2 cellular contexts compared by ENCODE assay signal in the genomic region with DNA sequence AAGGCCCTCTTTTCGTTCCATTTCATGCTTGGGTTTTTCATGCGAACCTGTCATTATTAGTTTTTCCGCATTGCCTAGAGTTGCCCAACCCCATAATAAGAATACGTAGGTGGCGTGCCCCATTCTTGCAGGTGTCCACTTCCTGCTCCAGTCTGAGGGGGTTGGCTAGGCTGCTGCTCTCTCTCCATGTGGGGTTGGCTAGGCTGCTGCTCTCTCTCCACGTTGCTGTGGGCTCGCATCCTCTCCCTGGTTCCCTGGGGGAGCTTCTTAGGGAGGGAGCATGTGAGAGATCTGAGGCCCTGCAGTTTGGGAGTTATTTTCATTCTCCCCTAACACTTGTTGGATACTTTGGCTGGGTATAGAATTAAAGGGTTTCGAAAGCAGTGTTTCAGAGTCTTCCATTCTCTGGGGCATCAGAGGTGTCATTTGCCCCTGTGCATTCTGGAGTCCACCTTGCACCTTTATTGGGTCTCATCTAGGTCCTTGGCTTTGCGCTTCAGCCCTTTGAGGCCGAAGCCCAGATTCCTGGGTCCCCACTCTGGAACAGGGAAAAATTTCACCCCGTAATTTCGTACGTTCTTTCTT.
TF ChIP-seq lines count a peak whose summit lies in the region.

No MANE protein-coding gene starts in this region.

TF ChIP-seq in SK-N-SH, 30 proteins besides CTCF, POLR2A, EP300 and RAD21:
- no peak for TF ChIP-seq NFIC (IDR thresholded peaks at IDR 0.05; ENCODE audit: borderline replicate concordance)
- TF ChIP-seq ELF1 (IDR thresholded peaks at IDR 0.05): no peak
- TF ChIP-seq CHD2 (IDR thresholded peaks at IDR 0.05; ENCODE audit: low read length, partially characterized antibody): no peak
- no peak for TF ChIP-seq MXI1 (IDR thresholded peaks at IDR 0.05; ENCODE audit: low read depth, low read length)
- TF ChIP-seq, protein P1, sequence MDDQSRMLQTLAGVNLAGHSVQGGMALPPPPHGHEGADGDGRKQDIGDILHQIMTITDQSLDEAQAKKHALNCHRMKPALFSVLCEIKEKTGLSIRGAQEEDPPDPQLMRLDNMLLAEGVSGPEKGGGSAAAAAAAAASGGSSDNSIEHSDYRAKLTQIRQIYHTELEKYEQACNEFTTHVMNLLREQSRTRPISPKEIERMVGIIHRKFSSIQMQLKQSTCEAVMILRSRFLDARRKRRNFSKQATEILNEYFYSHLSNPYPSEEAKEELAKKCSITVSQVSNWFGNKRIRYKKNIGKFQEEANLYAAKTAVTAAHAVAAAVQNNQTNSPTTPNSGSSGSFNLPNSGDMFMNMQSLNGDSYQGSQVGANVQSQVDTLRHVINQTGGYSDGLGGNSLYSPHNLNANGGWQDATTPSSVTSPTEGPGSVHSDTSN (IDR thresholded peaks at IDR 0.05): no peak
- TF ChIP-seq POLR2AphosphoS5 (IDR thresholded peaks at IDR 0.05; ENCODE audit: low read depth, low read length): no peak
- no peak for TF ChIP-seq REST (IDR thresholded peaks at IDR 0.05; ENCODE audit: low read depth, low read length)
- no peak for TF ChIP-seq RFX5 (IDR thresholded peaks at IDR 0.05; ENCODE audit: low read length)
- no peak for TF ChIP-seq GABPA (IDR thresholded peaks at IDR 0.05; ENCODE audit: low read depth)
- TF ChIP-seq GATA2 (CRISPR knock-in tag; IDR thresholded peaks at IDR 0.05): no peak
- TF ChIP-seq TAF1 (IDR thresholded peaks at IDR 0.05; ENCODE audit: borderline replicate concordance, low read depth, low read length): no peak
- TF ChIP-seq FOXJ3 (CRISPR knock-in tag; IDR thresholded peaks at IDR 0.05): no peak
- TF ChIP-seq, protein P2, sequence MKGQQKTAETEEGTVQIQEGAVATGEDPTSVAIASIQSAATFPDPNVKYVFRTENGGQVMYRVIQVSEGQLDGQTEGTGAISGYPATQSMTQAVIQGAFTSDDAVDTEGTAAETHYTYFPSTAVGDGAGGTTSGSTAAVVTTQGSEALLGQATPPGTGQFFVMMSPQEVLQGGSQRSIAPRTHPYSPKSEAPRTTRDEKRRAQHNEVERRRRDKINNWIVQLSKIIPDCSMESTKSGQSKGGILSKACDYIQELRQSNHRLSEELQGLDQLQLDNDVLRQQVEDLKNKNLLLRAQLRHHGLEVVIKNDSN (IDR thresholded peaks at IDR 0.05; ENCODE audit: borderline replicate concordance, low read depth): no peak
- TF ChIP-seq, protein P3, sequence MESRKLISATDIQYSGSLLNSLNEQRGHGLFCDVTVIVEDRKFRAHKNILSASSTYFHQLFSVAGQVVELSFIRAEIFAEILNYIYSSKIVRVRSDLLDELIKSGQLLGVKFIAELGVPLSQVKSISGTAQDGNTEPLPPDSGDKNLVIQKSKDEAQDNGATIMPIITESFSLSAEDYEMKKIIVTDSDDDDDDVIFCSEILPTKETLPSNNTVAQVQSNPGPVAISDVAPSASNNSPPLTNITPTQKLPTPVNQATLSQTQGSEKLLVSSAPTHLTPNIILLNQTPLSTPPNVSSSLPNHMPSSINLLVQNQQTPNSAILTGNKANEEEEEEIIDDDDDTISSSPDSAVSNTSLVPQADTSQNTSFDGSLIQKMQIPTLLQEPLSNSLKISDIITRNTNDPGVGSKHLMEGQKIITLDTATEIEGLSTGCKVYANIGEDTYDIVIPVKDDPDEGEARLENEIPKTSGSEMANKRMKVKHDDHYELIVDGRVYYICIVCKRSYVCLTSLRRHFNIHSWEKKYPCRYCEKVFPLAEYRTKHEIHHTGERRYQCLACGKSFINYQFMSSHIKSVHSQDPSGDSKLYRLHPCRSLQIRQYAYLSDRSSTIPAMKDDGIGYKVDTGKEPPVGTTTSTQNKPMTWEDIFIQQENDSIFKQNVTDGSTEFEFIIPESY (IDR thresholded peaks at IDR 0.05; ENCODE audit: borderline replicate concordance, low read depth): no peak
TF ChIP-seq in SK-N-SH: peak in this region for 0.

TF ChIP-seq in SK-N-SH treated with all-trans-retinoic acid at 6 μM for 48 hours, 23 proteins besides CTCF, POLR2A, EP300 and RAD21:
- no peak for TF ChIP-seq ARNTL (CRISPR knock-in tag; IDR thresholded peaks at IDR 0.05; ENCODE audit: borderline replicate concordance, low read depth)
